In genomic region chr4:109276482-109277095, GRCh38 we compare ENCODE assay signal across 16 cellular contexts. TPM values are rescaled to one million over a fixed set of nuclear protein-coding genes. Genes with fewer than 3 reads are reported as not detected.
DNase-seq lines count a peak whose midpoint lies in the region; ATAC-seq and TF ChIP-seq lines count a peak whose summit lies in the region.
"Had no signal": no experiment of that assay in that cellular context is flagged by ENCODE, and none has a peak within 500 bp of the region (broad histone marks: within the 10 kb centered on the region; RNA-seq: fewer than 3 reads in every experiment).

No MANE protein-coding gene starts in this region.

- intact Hi-C loops in Right ventricle myocardium inferior (cut with DNase I), result no loop called here

- no peaks in the 10 kb centered on the region for H4K20me1 ChIP-seq in OCI-LY3 (ENCODE audit: insufficient read depth, low read length)

- no peak overlapping the region for H2AFZ ChIP-seq in OCI-LY3 (ENCODE audit: low read depth, low read length)
- H2AFZ ChIP-seq: GM23248 had no signal

- H3K79me2 ChIP-seq in OCI-LY3 (ENCODE audit: low read length), result no peaks in the 10 kb centered on the region

- H3K27ac ChIP-seq in OCI-LY3 (ENCODE audit: low read length), result no peak overlapping the region; the same call in 1 of the 2 replicates
- H3K27ac ChIP-seq: C4-2B, coronary artery, GM23248 had no signal

- DNase-seq in NCI-H69 (lab: John Stamatoyannopoulos, UW) (no peak), Right ventricle myocardium inferior (ENCODE audit: missing footprints) (no peak)
- DNase-seq in stimulated activated naive CD4-positive, alpha-beta T cell (lab: John Stamatoyannopoulos, UW), result no peak
- DNase-seq in activated CD4-positive, alpha-beta T cell treated with anti-CD3 and anti-CD28 coated beads for 1 hour, result no peak
- DNase-seq: activated effector memory CD4-positive, alpha-beta T cell treated with anti-CD3 and anti-CD28 coated beads, Interleukin-2, amount 50 U/mL, for 16 hours; GF-D8; GM23248; IMR-90; NCI-H2081 treated with DMSO at 0.1 percent for 48 hours; stimulated activated CD4-positive, alpha-beta T cell treated with anti-CD3 and anti-CD28 coated beads, Interleukin-1b, Interleukin-23, amount 100 ng/mL, for 48 hours had no signal

- H3K36me3 ChIP-seq in OCI-LY3 (replicated peaks; ENCODE audit: low read depth, low read length), result no peaks in the 10 kb centered on the region

- TF ChIP-seq CTCF in OCI-LY3 (IDR thresholded peaks at IDR 0.05; ENCODE audit: low read depth, low read length), result no peak

- no peaks in the 10 kb centered on the region for H3K27me3 ChIP-seq in OCI-LY3 (ENCODE audit: low read depth, low read length)

- no peak overlapping the region for H3K9ac ChIP-seq in OCI-LY3 (ENCODE audit: low read length)
- H3K9ac ChIP-seq: GM23248 had no signal

- ATAC-seq in GM18519 (IDR thresholded peaks at IDR 0.05; ENCODE audit: low FRiP score, unreplicated experiment) (peak; percentile 79), GM19467 (IDR thresholded peaks at IDR 0.05; ENCODE audit: unreplicated experiment) (peak; percentile 56), HG02973 (IDR thresholded peaks at IDR 0.05; ENCODE audit: unreplicated experiment) (peak; percentile 76), Right ventricle myocardium inferior (no peak)

- no peaks in the 10 kb centered on the region for H3K9me3 ChIP-seq in OCI-LY3 (ENCODE audit: insufficient read depth, low read length)

- peaks cover 41% of the 10 kb centered on the region for H3K4me1 ChIP-seq in OCI-LY3 (ENCODE audit: low read length)

- no peak overlapping the region for H3K4me3 ChIP-seq in OCI-LY3 (ENCODE audit: low read length)
- H3K4me3 ChIP-seq: coronary artery, GM23248 had no signal

- H3K4me2 ChIP-seq in OCI-LY3 (ENCODE audit: low read length), result peak overlapping the region; percentile 30

RNA-seq across cellular contexts. Expression of gene COL25A1, which starts 25.9 kb away (rescaled TPM):
- 0.73 TPM for total RNA-seq in Right ventricle myocardium inferior
- total RNA-seq: GM23248 had no signal
